In genomic region chr2:151638188-151638933, GRCh38 we compare ENCODE assay signal across 1 cellular context.
A peak's percentile ranks its signal among the peaks of the same experiment; 100 is the strongest.
TF ChIP-seq lines count a peak whose summit lies in the region.

No MANE protein-coding gene starts in this region.

TF ChIP-seq in HepG2, 621 proteins besides CTCF, POLR2A, EP300 and RAD21 (continued from another document):
- peak; percentile 33; the same call in 1 of the 2 replicates for TF ChIP-seq HNF4G (IDR thresholded peaks at IDR 0.05; ENCODE audit: borderline replicate concordance, low read depth, low read length)
- no peak for TF ChIP-seq HNF4G (CRISPR knock-in tag; IDR thresholded peaks at IDR 0.05; ENCODE audit: borderline replicate concordance, low read depth)
- TF ChIP-seq ZNF414 (CRISPR knock-in tag; IDR thresholded peaks at IDR 0.05) = peak; percentile 73; the same call in 1 of the 2 replicates
- TF ChIP-seq ZBTB39 (CRISPR knock-in tag; IDR thresholded peaks at IDR 0.05) = 0 out of 2 replicates have a peak, but pooled peaks have one; percentile 70
- TF ChIP-seq MLX (CRISPR knock-in tag; IDR thresholded peaks at IDR 0.05) = no peak
- TF ChIP-seq MEIS2 (CRISPR knock-in tag; IDR thresholded peaks at IDR 0.05) = no peak
- TF ChIP-seq IRF2 (CRISPR knock-in tag; IDR thresholded peaks at IDR 0.05) = peak; percentile 80
- peak; percentile 50; the same call in 1 of the 2 replicates for TF ChIP-seq FOXP1 (IDR thresholded peaks at IDR 0.05)
- TF ChIP-seq FOXP1 (CRISPR knock-in tag; IDR thresholded peaks at IDR 0.05) = 0 out of 2 replicates have a peak, but pooled peaks have one; percentile 44
- 0 out of 2 replicates have a peak, but pooled peaks have one; percentile 51 for TF ChIP-seq ZNF331 (CRISPR knock-in tag; IDR thresholded peaks at IDR 0.05)
- peak; percentile 80 for TF ChIP-seq TEAD3 (CRISPR knock-in tag; optimal IDR thresholded peaks at IDR 0.05; ENCODE audit: borderline replicate concordance)
- TF ChIP-seq ZBTB43 (CRISPR knock-in tag; conservative IDR thresholded peaks at IDR 0.05) = peak; percentile 33; the same call in 1 of the 2 replicates
- no peak for TF ChIP-seq ZNF512B (CRISPR knock-in tag; IDR thresholded peaks at IDR 0.05; ENCODE audit: borderline replicate concordance)
TF ChIP-seq in HepG2: peak in this region for 82.
